1 cellular context compared by ENCODE assay signal in genomic region chr5:110086658-110087388, GRCh38.
TF ChIP-seq lines count a peak whose summit lies in the region.

No MANE protein-coding gene starts in this region.

TF ChIP-seq in SK-N-SH, 30 proteins besides CTCF, POLR2A, EP300 and RAD21 (continued from another document):
- TF ChIP-seq RXRA (IDR thresholded peaks at IDR 0.05; ENCODE audit: borderline replicate concordance, low read depth) (no peak), FOXJ3 (CRISPR knock-in tag; IDR thresholded peaks at IDR 0.05) (no peak), EZH2phosphoT487 (IDR thresholded peaks at IDR 0.05; ENCODE audit: borderline replicate concordance, low read depth) (no peak), MAX (IDR thresholded peaks at IDR 0.05; ENCODE audit: low read depth) (no peak), JUND (IDR thresholded peaks at IDR 0.05) (no peak; the same call in 1 of the 2 replicates), RFX5 (IDR thresholded peaks at IDR 0.05; ENCODE audit: low read length) (no peak), MEF2A (IDR thresholded peaks at IDR 0.05; ENCODE audit: borderline replicate concordance, low read depth) (no peak), GATA2 (CRISPR knock-in tag; IDR thresholded peaks at IDR 0.05) (no peak), USF2 (IDR thresholded peaks at IDR 0.05; ENCODE audit: borderline replicate concordance, low read depth, low read length) (no peak), TAF1 (IDR thresholded peaks at IDR 0.05; ENCODE audit: borderline replicate concordance, low read depth, low read length) (no peak), POLR2AphosphoS5 (IDR thresholded peaks at IDR 0.05; ENCODE audit: low read depth, low read length) (no peak), SMC3 (IDR thresholded peaks at IDR 0.05; ENCODE audit: low read depth, low read length) (no peak), USF1 (IDR thresholded peaks at IDR 0.05; ENCODE audit: borderline replicate concordance, low read depth) (no peak), TCF12 (IDR thresholded peaks at IDR 0.05) (peak; percentile 45; the same call in 1 of the 2 replicates), ZBTB33 (IDR thresholded peaks at IDR 0.05; ENCODE audit: borderline replicate concordance, low read depth) (no peak), NRF1 (IDR thresholded peaks at IDR 0.05; ENCODE audit: low read depth, low read length) (no peak)
